ENCODE assay signal across 18 cellular contexts in the genomic region with DNA sequence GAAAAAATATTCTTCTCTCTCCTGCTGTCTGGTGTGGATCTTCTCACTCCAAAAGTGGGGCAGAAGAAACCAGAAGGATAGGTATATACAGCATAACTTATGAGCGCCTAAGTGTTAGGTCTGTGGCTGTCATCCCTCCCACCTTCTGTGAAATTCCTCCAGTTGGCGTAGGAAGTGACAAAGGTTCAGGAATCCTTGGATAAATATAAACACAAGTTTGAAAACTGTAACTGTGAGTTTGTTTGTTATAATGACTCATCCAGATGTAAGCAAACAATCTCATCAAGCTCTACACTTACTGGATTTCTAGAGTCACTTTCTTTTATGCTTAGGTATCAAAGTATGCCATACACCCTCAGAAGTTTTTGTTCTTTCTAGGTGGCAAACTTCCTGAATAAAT.
DNase-seq lines count a peak whose midpoint lies in the region; ATAC-seq and TF ChIP-seq lines count a peak whose summit lies in the region.
"Had no signal": no experiment of that assay in that cellular context is flagged by ENCODE, and none has a peak within 500 bp of the region (broad histone marks: within the 10 kb centered on the region; RNA-seq: fewer than 3 reads in every experiment).

No MANE protein-coding gene starts in this region.

- no peak for TF ChIP-seq CTCF in astrocyte of the spinal cord (IDR thresholded peaks at IDR 0.05; ENCODE audit: low read depth, low read length)
- no peak for TF ChIP-seq CTCF in right lobe of liver (IDR thresholded peaks at IDR 0.05)
- TF ChIP-seq CTCF in osteoblast (IDR thresholded peaks at IDR 0.05; ENCODE audit: extremely low read depth, low read depth, low read length) = no peak

- no peaks in the 10 kb centered on the region for H3K79me2 ChIP-seq in osteoblast (ENCODE audit: insufficient read depth, low read length)

- H3K27me3 ChIP-seq in right lobe of liver (no peaks in the 10 kb centered on the region), osteoblast (ENCODE audit: insufficient read depth, low read length) (no peaks in the 10 kb centered on the region)
- no peaks in the 10 kb centered on the region for H3K27me3 ChIP-seq in naive thymus-derived CD4-positive, alpha-beta T cell (ENCODE audit: control insufficient read depth in 2 of 2, insufficient read depth in 2 of 2, low read length in 2 of 2)
- H3K27me3 ChIP-seq: neutrophil, upper lobe of left lung had no signal

- CTCF ChIA-PET in naive thymus-derived CD4-positive, alpha-beta T cell (lab: Charles Lee) = no interaction called here

- no peak overlapping the region for H3K4me2 ChIP-seq in osteoblast (ENCODE audit: insufficient read depth, low read length)

- no peak overlapping the region for H2AFZ ChIP-seq in osteoblast (ENCODE audit: low read length)

- H3K27ac ChIP-seq in right lobe of liver (no peak overlapping the region), osteoblast (ENCODE audit: low read depth, low read length) (no peak overlapping the region)
- no peak overlapping the region for H3K27ac ChIP-seq in naive thymus-derived CD4-positive, alpha-beta T cell (ENCODE audit: low read depth, low read length)
- H3K27ac ChIP-seq: neutrophil, upper lobe of left lung had no signal

- intact Hi-C loops in right lobe of liver (cut with DNase I) (no loop called here), head of caudate nucleus (cut with DNase I) (no loop called here)
- intact Hi-C loops in naive thymus-derived CD4-positive, alpha-beta T cell (cut with micrococcal nuclease) = no loop called here

- H3K4me1 Mint-ChIP-seq in naive thymus-derived CD4-positive, alpha-beta T cell = no peaks in the 10 kb centered on the region
- H3K4me1 Mint-ChIP-seq: CD8-positive, alpha-beta memory T cell had no signal

- in situ Hi-C loops in astrocyte of the spinal cord (cut with HindIII; ENCODE audit: low sequenced_read_pairs) = no loop called here

- H3K9me3 ChIP-seq in right lobe of liver (no peaks in the 10 kb centered on the region), osteoblast (ENCODE audit: low read depth, low read length) (no peaks in the 10 kb centered on the region)
- H3K9me3 ChIP-seq in naive thymus-derived CD4-positive, alpha-beta T cell (ENCODE audit: control insufficient read depth in 2 of 3, low read length in 3 of 3) = no peaks in the 10 kb centered on the region
- H3K9me3 ChIP-seq: neutrophil, upper lobe of left lung had no signal

- H3K27me3 Mint-ChIP-seq in naive thymus-derived CD4-positive, alpha-beta T cell = no peaks in the 10 kb centered on the region
- H3K27me3 Mint-ChIP-seq: activated CD4-positive, alpha-beta memory T cell treated with anti-CD3 and anti-CD28 coated beads for 36 hours; activated naive CD8-positive, alpha-beta T cell; CD8-positive, alpha-beta memory T cell; stimulated activated naive CD8-positive, alpha-beta T cell treated with anti-CD3 and anti-CD28 coated beads, Interleukin-15, Interleukin-2, amounts not matched to agents 100 ng/mL and 50 ng/mL, for 24 hours had no signal

- TF ChIP-seq POLR2A in right lobe of liver (IDR thresholded peaks at IDR 0.05) = no peak

- H3K27ac Mint-ChIP-seq in naive thymus-derived CD4-positive, alpha-beta T cell = no peak overlapping the region
- H3K27ac Mint-ChIP-seq: activated CD4-positive, alpha-beta memory T cell treated with anti-CD3 and anti-CD28 coated beads for 36 hours; activated naive CD8-positive, alpha-beta T cell; CD8-positive, alpha-beta memory T cell; stimulated activated naive CD8-positive, alpha-beta T cell treated with anti-CD3 and anti-CD28 coated beads, Interleukin-15, Interleukin-2, amounts not matched to agents 100 ng/mL and 50 ng/mL, for 24 hours had no signal

- H3K4me1 ChIP-seq in right lobe of liver = peaks cover 0 to 6% (median 0%) of the 10 kb centered on the region in 4 donors
- no peaks in the 10 kb centered on the region for H3K4me1 ChIP-seq in osteoblast (ENCODE audit: insufficient read depth, low read length)
- H3K4me1 ChIP-seq in naive thymus-derived CD4-positive, alpha-beta T cell (ENCODE audit: control insufficient read depth in 2 of 2, insufficient read depth in 2 of 2, low read length in 2 of 2) = no peaks in the 10 kb centered on the region
- H3K4me1 ChIP-seq: upper lobe of left lung had no signal

- ATAC-seq in right lobe of liver = peak in 3 of 4 donors; percentile 58 to 98 (median 88)
- no peak for ATAC-seq in naive thymus-derived CD4-positive, alpha-beta T cell
- ATAC-seq in HG03196 (IDR thresholded peaks at IDR 0.05; ENCODE audit: unreplicated experiment) = no peak
- ATAC-seq: activated T-cell treated with anti-CD3 and anti-CD28 coated beads, Interleukin-2, amount 50 U/mL, for 4 hours; right cardiac atrium had no signal

- no peaks in the 10 kb centered on the region for H4K20me1 ChIP-seq in osteoblast (ENCODE audit: insufficient read depth, low read length)

- POLR2A ChIA-PET in naive thymus-derived CD4-positive, alpha-beta T cell (lab: Charles Lee) = no interaction called here

- H3K36me3 ChIP-seq in right lobe of liver = no peaks in the 10 kb centered on the region
- no peaks in the 10 kb centered on the region for H3K36me3 ChIP-seq in osteoblast (ENCODE audit: insufficient read depth, low read length)
- H3K36me3 ChIP-seq in naive thymus-derived CD4-positive, alpha-beta T cell (ENCODE audit: control insufficient read depth in 2 of 3, insufficient read depth in 3 of 3, low read length in 3 of 3) = no peaks in the 10 kb centered on the region
- H3K36me3 ChIP-seq: neutrophil, upper lobe of left lung had no signal

- WGBS in right lobe of liver (ENCODE audit: insufficient coverage, low coverage, low lambda C conversion rate, missing lambda C conversion rate) = 43% methylated on average over 1 of the region's 2 CpGs

- H3K4me3 ChIP-seq in astrocyte of the spinal cord (ENCODE audit: low read depth, low read length) = no peak overlapping the region
- H3K4me3 ChIP-seq in right lobe of liver = no peak overlapping the region
- no peak overlapping the region for H3K4me3 ChIP-seq in osteoblast (ENCODE audit: insufficient read depth, low read length)
- no peak overlapping the region for H3K4me3 ChIP-seq in naive thymus-derived CD4-positive, alpha-beta T cell (ENCODE audit: low read length)
- H3K4me3 ChIP-seq: upper lobe of left lung had no signal

- peaks cover 0 to 9% (median 4%) of the 10 kb centered on the region in 11 donors for H3K9me3 Mint-ChIP-seq in naive thymus-derived CD4-positive, alpha-beta T cell

- H3K4me3 Mint-ChIP-seq in naive thymus-derived CD4-positive, alpha-beta T cell = no peak overlapping the region
- H3K4me3 Mint-ChIP-seq: activated CD4-positive, alpha-beta memory T cell treated with anti-CD3 and anti-CD28 coated beads for 36 hours; activated naive CD8-positive, alpha-beta T cell; activated T-cell treated with anti-CD3 and anti-CD28 coated beads, Interleukin-2, amount 50 U/mL, for 4 hours; CD8-positive, alpha-beta memory T cell; stimulated activated naive CD8-positive, alpha-beta T cell treated with anti-CD3 and anti-CD28 coated beads, Interleukin-15, Interleukin-2, amounts not matched to agents 100 ng/mL and 50 ng/mL, for 24 hours had no signal

- H3K36me3 Mint-ChIP-seq in naive thymus-derived CD4-positive, alpha-beta T cell = no peaks in the 10 kb centered on the region
- H3K36me3 Mint-ChIP-seq: activated CD4-positive, alpha-beta memory T cell treated with anti-CD3 and anti-CD28 coated beads for 36 hours; activated naive CD8-positive, alpha-beta T cell; CD8-positive, alpha-beta memory T cell had no signal

- DNase-seq in DMS53 treated with DMSO at 0.1 percent for 48 hours (lab: John Stamatoyannopoulos, UW; ENCODE audit: unreplicated experiment) (peak; percentile 67), LHCN-M2 (ENCODE audit: low read depth) (peak; percentile 75), astrocyte of the spinal cord (ENCODE audit: low read depth, low spot score) (peak; percentile 36), right lobe of liver (no peak), osteoblast (ENCODE audit: insufficient read length, low spot score, missing footprints) (no peak), head of caudate nucleus (no peak)
- DNase-seq in naive thymus-derived CD4-positive, alpha-beta T cell = no peak
- DNase-seq: activated CD4-positive, alpha-beta memory T cell treated with anti-CD3 and anti-CD28 coated beads for 36 hours; activated T-cell treated with anti-CD3 and anti-CD28 coated beads, Interleukin-2, amount 50 U/mL, for 4 hours; CD8-positive, alpha-beta memory T cell; midbrain; NCI-H1092; right cardiac atrium; upper lobe of left lung had no signal

Comparison
In these comparisons a context has a peak if more than half of its experiments do, and no peak if none do; other contexts are left out.
1. DNase-seq: peak in DMS53 treated with DMSO at 0.1 percent for 48 hours (single experiment), LHCN-M2 (single experiment) and astrocyte of the spinal cord (single experiment); none in right lobe of liver (0 of 3), osteoblast (single experiment), naive thymus-derived CD4-positive, alpha-beta T cell (0 of 9) and head of caudate nucleus (0 of 42).
2. ATAC-seq: peak in right lobe of liver (3 of 4); none in naive thymus-derived CD4-positive, alpha-beta T cell (single experiment) and HG03196 (single experiment).